Comparison of ENCODE assay signal across 2 cellular contexts in genomic region chr17:3799181-3799627, GRCh38.
TF ChIP-seq lines count a peak whose summit lies in the region.

No MANE protein-coding gene starts in this region.

TF ChIP-seq in HepG2, 621 proteins besides CTCF, POLR2A, EP300 and RAD21:
- no peak for TF ChIP-seq ZBTB38 (CRISPR knock-in tag; IDR thresholded peaks at IDR 0.05)
- no peak for TF ChIP-seq ZBTB7A (CRISPR knock-in tag; IDR thresholded peaks at IDR 0.05)
- TF ChIP-seq SP4 (CRISPR knock-in tag; IDR thresholded peaks at IDR 0.05), result 0 out of 2 replicates have a peak, but pooled peaks have one; percentile 45
- TF ChIP-seq HDAC6 (IDR thresholded peaks at IDR 0.05; ENCODE audit: low read depth, low read length), result no peak
- TF ChIP-seq ZFY (CRISPR knock-in tag; IDR thresholded peaks at IDR 0.05), result peak; percentile 20; the same call in 1 of the 2 replicates
- 0 out of 2 replicates have a peak, but pooled peaks have one; percentile 8 for TF ChIP-seq ZFP91 (CRISPR knock-in tag; IDR thresholded peaks at IDR 0.05; ENCODE audit: borderline replicate concordance)
- no peak for TF ChIP-seq ZNF230 (CRISPR knock-in tag; IDR thresholded peaks at IDR 0.05)
- no peak for TF ChIP-seq ARHGAP35 (CRISPR knock-in tag; IDR thresholded peaks at IDR 0.05; ENCODE audit: borderline replicate concordance)
- TF ChIP-seq ZNF432 (CRISPR knock-in tag; IDR thresholded peaks at IDR 0.05; ENCODE audit: borderline replicate concordance), result no peak
- no peak for TF ChIP-seq ZNF512 (CRISPR knock-in tag; IDR thresholded peaks at IDR 0.05)
- TF ChIP-seq ZNF790 (CRISPR knock-in tag; IDR thresholded peaks at IDR 0.05; ENCODE audit: borderline replicate concordance), result no peak
- peak; percentile 60 for TF ChIP-seq ZNF687 (CRISPR knock-in tag; IDR thresholded peaks at IDR 0.05)
- TF ChIP-seq ZXDC (CRISPR knock-in tag; IDR thresholded peaks at IDR 0.05), result 0 out of 2 replicates have a peak, but pooled peaks have one; percentile 30

TF ChIP-seq in WTC11, 78 proteins besides CTCF, POLR2A, EP300 and RAD21:
- TF ChIP-seq FOXP4 (CRISPR knock-in tag; IDR thresholded peaks at IDR 0.05) (no peak), MYBL2 (CRISPR knock-in tag; IDR thresholded peaks at IDR 0.05) (no peak), ZNF219 (CRISPR knock-in tag; IDR thresholded peaks at IDR 0.05; ENCODE audit: borderline replicate concordance) (no peak)
